8 cellular contexts compared by ENCODE assay signal in genomic region chr4:186161138-186161537, GRCh38. TPM values are rescaled to one million over a fixed set of nuclear protein-coding genes. Genes with fewer than 3 reads are reported as not detected.
A peak's percentile ranks its signal among the peaks of the same experiment; 100 is the strongest.
DNase-seq lines count a peak whose midpoint lies in the region; ATAC-seq, FAIRE-seq and TF ChIP-seq lines count a peak whose summit lies in the region.

No MANE protein-coding gene starts in this region.

- no peak for FAIRE-seq in kidney (lab: Jason Lieb, UNC)

- H3K27me3 ChIP-seq in BE2C, result no peaks in the 10 kb centered on the region

- H3K27me3 Mint-ChIP-seq in activated naive CD4-positive, alpha-beta T cell treated with anti-CD3 and anti-CD28 coated beads for 36 hours (ENCODE audit: low read depth), result peaks cover 3% of the 10 kb centered on the region

- CTCF ChIA-PET in activated naive CD4-positive, alpha-beta T cell treated with anti-CD3 and anti-CD28 coated beads for 36 hours (lab: Charles Lee), result interaction anchor here (1.3 kb wide), 1 partner anchor 23 kb away, joined by 3 read pairs; no protein-coding TSS in a partner anchor

- H3K4me3 ChIP-seq in BE2C (ENCODE audit: low read depth, low read length) (no peak overlapping the region), kidney (ENCODE audit: low read length in 2 of 2) (no peak overlapping the region)

- peaks cover 4% of the 10 kb centered on the region for H3K4me1 Mint-ChIP-seq in activated naive CD4-positive, alpha-beta T cell treated with anti-CD3 and anti-CD28 coated beads for 36 hours (ENCODE audit: low read depth)

- H3K9me3 ChIP-seq in BE2C, result no peaks in the 10 kb centered on the region
- H3K9me3 ChIP-seq in kidney (ENCODE audit: control insufficient read depth in 1 of 2, low read length in 2 of 2), result no peaks in the 10 kb centered on the region

- TF ChIP-seq CTCF in BE2C (IDR thresholded peaks at IDR 0.05; ENCODE audit: low read depth, low read length) (no peak), kidney (IDR thresholded peaks at IDR 0.05; ENCODE audit: borderline replicate concordance, extremely low read depth, insufficient read depth) (no peak)

- peak; percentile 42 for ATAC-seq in GM18499 (IDR thresholded peaks at IDR 0.05; ENCODE audit: insufficient read depth, unreplicated experiment)
- peak; percentile 86 for ATAC-seq in GM19468 (IDR thresholded peaks at IDR 0.05; ENCODE audit: extremely low read depth, unreplicated experiment)
- ATAC-seq in HG03342 (IDR thresholded peaks at IDR 0.05; ENCODE audit: unreplicated experiment), result peak; percentile 97

- H3K9me3 Mint-ChIP-seq in activated naive CD4-positive, alpha-beta T cell treated with anti-CD3 and anti-CD28 coated beads for 36 hours, result no peaks in the 10 kb centered on the region

- H3K36me3 Mint-ChIP-seq in activated naive CD4-positive, alpha-beta T cell treated with anti-CD3 and anti-CD28 coated beads for 36 hours (ENCODE audit: low read depth), result no peaks in the 10 kb centered on the region

- no peak overlapping the region for H3K27ac ChIP-seq in kidney (ENCODE audit: low read depth in 2 of 2, low read length in 2 of 2)

- H3K4me1 ChIP-seq in BE2C (no peaks in the 10 kb centered on the region), kidney (ENCODE audit: control insufficient read depth in 1 of 2, insufficient read depth in 1 of 2, low read depth in 1 of 2, low read length in 2 of 2) (no peaks in the 10 kb centered on the region)

- H3K27ac Mint-ChIP-seq in activated naive CD4-positive, alpha-beta T cell treated with anti-CD3 and anti-CD28 coated beads for 36 hours, result no peak overlapping the region

- peak; percentile 63 for DNase-seq in activated naive CD4-positive, alpha-beta T cell treated with anti-CD3 and anti-CD28 coated beads for 36 hours
- DNase-seq in HK-2 (ENCODE audit: unreplicated experiment) (no peak), BE2C (no peak), CD1c-positive myeloid dendritic cell (ENCODE audit: extremely low spot score) (no peak), kidney (no peak)

- H3K4me3 Mint-ChIP-seq in activated naive CD4-positive, alpha-beta T cell treated with anti-CD3 and anti-CD28 coated beads for 36 hours, result peak overlapping the region; percentile 53

- no peak overlapping the region for H3K9ac ChIP-seq in kidney (ENCODE audit: low read length in 2 of 2)

- H3K36me3 ChIP-seq in BE2C, result no peaks in the 10 kb centered on the region
- peaks cover 15 to 27% of the 10 kb centered on the region in 2 donors for H3K36me3 ChIP-seq in kidney (ENCODE audit: control insufficient read depth in 1 of 2, insufficient read depth in 2 of 2, low read length in 2 of 2)

- intact Hi-C loops in activated naive CD4-positive, alpha-beta T cell treated with anti-CD3 and anti-CD28 coated beads for 36 hours (cut with micrococcal nuclease), result loop anchor here (2.0 kb wide), 1 partner anchor 30 kb away; the partner anchor contains the start of gene CYP4V2
- intact Hi-C loops in kidney (cut with DNase I), result no loop called here

RNA-seq across cellular contexts. Expression of gene CYP4V2, which starts 30.2 kb away (rescaled TPM):
- total RNA-seq in activated naive CD4-positive, alpha-beta T cell treated with anti-CD3 and anti-CD28 coated beads for 36 hours, result 1 to 10 TPM; 3.3 TPM
- 1.3 TPM for polyA plus RNA-seq in BE2C (2012; ENCODE audit: insufficient read depth, insufficient read length, low read depth)
- 69.8 TPM for total RNA-seq in kidney
- polyA plus RNA-seq in kidney (ENCODE audit: insufficient read depth, low read depth, low replicate concordance), result 29.5 TPM

RNA-seq across cellular contexts. Expression of gene FAM149A, which starts 56.6 kb away (rescaled TPM):
- total RNA-seq in activated naive CD4-positive, alpha-beta T cell treated with anti-CD3 and anti-CD28 coated beads for 36 hours, result under 1 TPM; 0.36 to 0.42 TPM
- 0.85 TPM for polyA plus RNA-seq in BE2C (2012; ENCODE audit: insufficient read depth, insufficient read length, low read depth)
- 37.8 TPM for total RNA-seq in kidney
- 32.4 TPM for polyA plus RNA-seq in kidney (ENCODE audit: insufficient read depth, low read depth, low replicate concordance)

Comparison
In these comparisons a context has a peak if more than half of its experiments do, and no peak if none do; other contexts are left out.
1. ATAC-seq: peak in every context shown above with its lines; median percentile 97 in HG03342; 86 in GM19468; 42 in GM18499.
2. RNA of gene CYP4V2, which starts 30.2 kb away (total RNA-seq): 69.8 TPM in kidney (single experiment); 3.3 TPM in activated naive CD4-positive, alpha-beta T cell treated with anti-CD3 and anti-CD28 coated beads for 36 hours; every median in the first group is over 10 times any median in the second.
3. RNA of gene FAM149A, which starts 56.6 kb away (total RNA-seq): 37.8 TPM in kidney (single experiment); 0.36 to 0.42 TPM in activated naive CD4-positive, alpha-beta T cell treated with anti-CD3 and anti-CD28 coated beads for 36 hours; every median in the first group is over 10 times any median in the second.